Comparison of ENCODE assay signal across 8 cellular contexts in genomic region chr17:62705116-62705515, GRCh38.
A peak's percentile ranks its signal among the peaks of the same experiment; 100 is the strongest.
DNase-seq lines count a peak whose midpoint lies in the region; ATAC-seq and TF ChIP-seq lines count a peak whose summit lies in the region.

No MANE protein-coding gene starts in this region.

- no peak overlapping the region for H3K23ac ChIP-seq in trophoblast cell (ENCODE audit: low read length)

- no peak overlapping the region for H3K27ac Mint-ChIP-seq in activated T-helper 1 cell treated with anti-CD3 and anti-CD28 coated beads, Interleukin-12 subunit alpha, Interleukin-12 subunit beta, Interleukin-2, Interleukin-4 antibody, amounts not matched to agents 30 ng/mL and 10 ng/mL and 1 ng/mL, durations not matched to agents 14 hours and 24 hours and 36 hours

- H3K36me3 Mint-ChIP-seq in activated T-helper 1 cell treated with anti-CD3 and anti-CD28 coated beads, Interleukin-12 subunit alpha, Interleukin-12 subunit beta, Interleukin-2, Interleukin-4 antibody, amounts not matched to agents 30 ng/mL and 10 ng/mL and 1 ng/mL, durations not matched to agents 14 hours and 24 hours and 36 hours (ENCODE audit: low read depth) = no peaks in the 10 kb centered on the region

- H3K27ac ChIP-seq in heart left ventricle (peak overlapping the region; percentile 49 to 93 (median 78)), trophoblast cell (ENCODE audit: low read depth, low read length) (peak overlapping the region; percentile 90)

- TF ChIP-seq CTCF in heart left ventricle (IDR thresholded peaks at IDR 0.05) = no peak

- peak overlapping the region; percentile 91 for H3K14ac ChIP-seq in trophoblast cell (ENCODE audit: low read length)

- no peaks in the 10 kb centered on the region for H3K4me1 Mint-ChIP-seq in activated T-helper 1 cell treated with anti-CD3 and anti-CD28 coated beads, Interleukin-12 subunit alpha, Interleukin-12 subunit beta, Interleukin-2, Interleukin-4 antibody, amounts not matched to agents 30 ng/mL and 10 ng/mL and 1 ng/mL, durations not matched to agents 14 hours and 24 hours and 36 hours (ENCODE audit: low read depth)

- H3K27me3 ChIP-seq in heart left ventricle (peaks cover 0 to 13% (median 0%) of the 10 kb centered on the region in 9 donors), trophoblast cell (ENCODE audit: insufficient read depth, low read length) (no peaks in the 10 kb centered on the region)

- no peak for TF ChIP-seq POLR2A in heart left ventricle (IDR thresholded peaks at IDR 0.05)

- peak overlapping the region; percentile 87 for H3K4ac ChIP-seq in trophoblast cell (ENCODE audit: low read depth, low read length)

- peak overlapping the region; percentile 85 for H4K8ac ChIP-seq in trophoblast cell (ENCODE audit: low read depth, low read length)

- intact Hi-C loops in activated T-helper 1 cell treated with anti-CD3 and anti-CD28 coated beads, Interleukin-12 subunit alpha, Interleukin-12 subunit beta, Interleukin-2, Interleukin-4 antibody, amounts not matched to agents 30 ng/mL and 10 ng/mL and 1 ng/mL, durations not matched to agents 14 hours and 24 hours and 36 hours (cut with micrococcal nuclease) = loop anchor here (1.0 kb wide), 1 partner anchor 701 kb away; no protein-coding TSS in a partner anchor
- intact Hi-C loops in heart left ventricle (cut with DNase I) = loop anchor here in 7 of 10 donors (1.0 to 10.0 kb wide), 6 partner anchors 21 to 702 kb away; no protein-coding TSS in a partner anchor

- peak in 2 of 4 donors; percentile 9 to 65 for ATAC-seq in heart left ventricle
- ATAC-seq in GM18907 (IDR thresholded peaks at IDR 0.05; ENCODE audit: unreplicated experiment) = no peak
- ATAC-seq in HG02678 (IDR thresholded peaks at IDR 0.05; ENCODE audit: unreplicated experiment) = no peak
- ATAC-seq in HG03280 (IDR thresholded peaks at IDR 0.05; ENCODE audit: unreplicated experiment) = no peak
- no peak for ATAC-seq in GM21576 (IDR thresholded peaks at IDR 0.05; ENCODE audit: unreplicated experiment)

- peak overlapping the region; percentile 64 for H3K4me3 Mint-ChIP-seq in activated T-helper 1 cell treated with anti-CD3 and anti-CD28 coated beads, Interleukin-12 subunit alpha, Interleukin-12 subunit beta, Interleukin-2, Interleukin-4 antibody, amounts not matched to agents 30 ng/mL and 10 ng/mL and 1 ng/mL, durations not matched to agents 14 hours and 24 hours and 36 hours

- peak overlapping the region; percentile 99 for H4K91ac ChIP-seq in trophoblast cell (ENCODE audit: low read depth, low read length)

- no peaks in the 10 kb centered on the region for H3K36me3 ChIP-seq in heart left ventricle
- peaks cover 2% of the 10 kb centered on the region in 2 experiments for H3K36me3 ChIP-seq in trophoblast cell (ENCODE audit: control insufficient read depth in 1 of 2, insufficient read depth in 2 of 2, low read length in 2 of 2)

- H3K4me2 ChIP-seq in trophoblast cell (ENCODE audit: low read length) = peak overlapping the region; percentile 75

- H3K9ac ChIP-seq in trophoblast cell (ENCODE audit: low read length) = peak overlapping the region; percentile 97

- peak overlapping the region; percentile 92 for H2BK120ac ChIP-seq in trophoblast cell (ENCODE audit: insufficient read depth, low read length, poor library complexity)

- H2BK5ac ChIP-seq in trophoblast cell (ENCODE audit: low read depth, low read length, poor library complexity) = peak overlapping the region; percentile 94

- H3K9me3 Mint-ChIP-seq in activated T-helper 1 cell treated with anti-CD3 and anti-CD28 coated beads, Interleukin-12 subunit alpha, Interleukin-12 subunit beta, Interleukin-2, Interleukin-4 antibody, amounts not matched to agents 30 ng/mL and 10 ng/mL and 1 ng/mL, durations not matched to agents 14 hours and 24 hours and 36 hours = no peaks in the 10 kb centered on the region

- H3K4me3 ChIP-seq in heart left ventricle (peak overlapping the region in 9 of 12 donors; percentile 57 to 91 (median 74)), trophoblast cell (ENCODE audit: low read depth, low read length) (peak overlapping the region; percentile 77)

- no peak overlapping the region for H2AFZ ChIP-seq in trophoblast cell (ENCODE audit: insufficient read depth, low read length, poor library complexity)

- H3K18ac ChIP-seq in trophoblast cell (ENCODE audit: low read length) = peak overlapping the region; percentile 91

- WGBS in heart left ventricle, 4 donors = 34 to 49% (median 39%) methylated on average over 7 of the region's 7 CpGs
- WGBS in trophoblast cell (ENCODE audit: extremely low coverage, insufficient coverage, insufficient read length) = no CpG with 5 or more reads among the region's 7 CpGs

- peak overlapping the region; percentile 67 for H2AK5ac ChIP-seq in trophoblast cell (ENCODE audit: low read length)

- peaks cover 38% of the 10 kb centered on the region for H3K27me3 Mint-ChIP-seq in activated T-helper 1 cell treated with anti-CD3 and anti-CD28 coated beads, Interleukin-12 subunit alpha, Interleukin-12 subunit beta, Interleukin-2, Interleukin-4 antibody, amounts not matched to agents 30 ng/mL and 10 ng/mL and 1 ng/mL, durations not matched to agents 14 hours and 24 hours and 36 hours (ENCODE audit: insufficient read depth)

- peak overlapping the region; percentile 75 for H4K12ac ChIP-seq in trophoblast cell (ENCODE audit: low read depth, low read length)

- peaks cover 0 to 40% (median 25%) of the 10 kb centered on the region in 12 donors for H3K4me1 ChIP-seq in heart left ventricle
- H3K4me1 ChIP-seq in trophoblast cell (ENCODE audit: control insufficient read depth in 1 of 2, insufficient read depth in 2 of 2, low read length in 2 of 2) = peaks cover 11 to 20% of the 10 kb centered on the region in 2 experiments

- H3K9me3 ChIP-seq in heart left ventricle = peaks cover 0 to 8% (median 0%) of the 10 kb centered on the region in 12 donors
- peaks cover 3% of the 10 kb centered on the region for H3K9me3 ChIP-seq in trophoblast cell (ENCODE audit: insufficient read depth, low read depth, low read length)

- DNase-seq in EL (peak; percentile 30), heart left ventricle (peak in 1 of 5 donors; percentile 54), trophoblast cell (peak in 1 of 2 donors; percentile 18)
- no peak for DNase-seq in activated T-helper 1 cell treated with anti-CD3 and anti-CD28 coated beads, Interleukin-12 subunit alpha, Interleukin-12 subunit beta, Interleukin-2, Interleukin-4 antibody, amounts not matched to agents 30 ng/mL and 10 ng/mL and 1 ng/mL, durations not matched to agents 14 hours and 24 hours and 36 hours (ENCODE audit: low spot score)

- peaks cover 35% of the 10 kb centered on the region for H3K79me1 ChIP-seq in trophoblast cell (ENCODE audit: low read length)

- H3K79me2 ChIP-seq in trophoblast cell (ENCODE audit: control insufficient read depth, insufficient read depth, low read length, poor library complexity) = peaks cover 19% of the 10 kb centered on the region

- no peak overlapping the region for H2BK12ac ChIP-seq in trophoblast cell (ENCODE audit: low read length)
